ENCODE assay signal across 25 cellular contexts in the genomic region with DNA sequence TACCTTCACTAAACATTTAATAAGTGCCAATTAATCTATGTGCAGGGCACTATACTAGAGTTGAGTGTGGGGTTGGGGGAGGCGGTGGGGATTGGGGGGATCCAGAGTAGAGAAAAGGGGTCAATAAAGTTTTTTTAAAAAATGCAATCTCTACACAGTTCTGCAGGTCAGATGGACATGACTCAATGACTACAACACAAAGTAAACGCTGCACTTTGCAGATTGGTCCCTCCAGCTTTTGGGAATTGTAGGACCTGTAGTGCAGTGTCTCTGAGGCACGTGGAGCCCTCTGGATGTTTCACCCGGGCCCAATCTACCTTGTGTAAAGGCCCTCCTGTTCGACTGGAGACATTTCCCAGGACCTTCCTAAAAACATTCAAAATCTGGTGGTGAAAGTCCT. TPM values are rescaled to one million over a fixed set of nuclear protein-coding genes. Genes with fewer than 3 reads are reported as not detected.
"Had no signal": no experiment of that assay in that cellular context is flagged by ENCODE, and none has a peak within 500 bp of the region (broad histone marks: within the 10 kb centered on the region; RNA-seq: fewer than 3 reads in every experiment).

No MANE protein-coding gene starts in this region.

- H3K4me1 ChIP-seq: uterus had no signal

- FAIRE-seq: endometrium, frontal cortex, islet of Langerhans had no signal

- H3K27me3 Mint-ChIP-seq: progenitor cell of endocrine pancreas had no signal

- H3K27me3 ChIP-seq: dorsolateral prefrontal cortex, heart left ventricle, ovary, suprapubic skin, thyroid gland, upper lobe of left lung, uterus had no signal

- H3K9me3 Mint-ChIP-seq: mesothelial cell of epicardium; natural killer cell; neural crest cell; stimulated activated effector memory CD8-positive, alpha-beta T cell treated with anti-CD3 and anti-CD28 coated beads, Interleukin-12 subunit alpha, Interleukin-12 subunit beta, amount 100 ng/mL, for 72 hours had no signal

- H3K36me3 Mint-ChIP-seq: mesothelial cell of epicardium; natural killer cell; stimulated activated effector memory CD8-positive, alpha-beta T cell treated with anti-CD3 and anti-CD28 coated beads, Interleukin-12 subunit alpha, Interleukin-12 subunit beta, amount 100 ng/mL, for 72 hours had no signal

- H3K9me3 ChIP-seq: heart left ventricle, ovary, suprapubic skin, thyroid gland, upper lobe of left lung, uterus had no signal

- H3K4me3 Mint-ChIP-seq: mesothelial cell of epicardium; natural killer cell; neural crest cell; stimulated activated effector memory CD8-positive, alpha-beta T cell treated with anti-CD3 and anti-CD28 coated beads, Interleukin-12 subunit alpha, Interleukin-12 subunit beta, amount 100 ng/mL, for 72 hours had no signal

- H3K4me3 ChIP-seq: dorsolateral prefrontal cortex, heart left ventricle, ovary, suprapubic skin, thyroid gland, upper lobe of left lung, uterus had no signal

- ATAC-seq: esophagus mucosa; heart left ventricle; left lobe of liver; natural killer cell; right cardiac atrium; stimulated activated effector memory CD8-positive, alpha-beta T cell treated with anti-CD3 and anti-CD28 coated beads, Interleukin-12 subunit alpha, Interleukin-12 subunit beta, amount 100 ng/mL, for 72 hours; stimulated activated naive CD8-positive, alpha-beta T cell treated with anti-CD3 and anti-CD28 coated beads, Interleukin-15, Interleukin-2, amounts not matched to agents 100 U/mL and 50 U/mL, for 24 hours had no signal

- H3K4me1 Mint-ChIP-seq: natural killer cell; stimulated activated effector memory CD8-positive, alpha-beta T cell treated with anti-CD3 and anti-CD28 coated beads, Interleukin-12 subunit alpha, Interleukin-12 subunit beta, amount 100 ng/mL, for 72 hours had no signal

- H3K27ac ChIP-seq: heart left ventricle, ovary, suprapubic skin, thyroid gland, upper lobe of left lung, uterus had no signal

- H3K36me3 ChIP-seq: heart left ventricle, ovary, suprapubic skin, thyroid gland, upper lobe of left lung, uterus had no signal

- DNase-seq: cortex of kidney; dorsolateral prefrontal cortex; effector CD8-positive, alpha-beta T cell; heart left ventricle; hypothalamus; natural killer cell; nucleus accumbens; ovary; right cardiac atrium; stimulated activated CD4-positive, alpha-beta T cell treated with anti-CD3 and anti-CD28 coated beads, Interleukin-4, amount 100 ng/mL, for 1 hour; stimulated activated CD8-positive, alpha-beta memory T cell treated with anti-CD3 and anti-CD28 coated beads, Interleukin-4, amount 100 ng/mL, for 48 hours; stimulated activated naive CD8-positive, alpha-beta T cell treated with anti-CD3 and anti-CD28 coated beads, Interleukin-15, Interleukin-2, amounts not matched to agents 100 U/mL and 50 U/mL, for 24 hours; thyroid gland; upper lobe of left lung; uterus had no signal

- H3K27ac Mint-ChIP-seq: mesothelial cell of epicardium; natural killer cell; stimulated activated effector memory CD8-positive, alpha-beta T cell treated with anti-CD3 and anti-CD28 coated beads, Interleukin-12 subunit alpha, Interleukin-12 subunit beta, amount 100 ng/mL, for 72 hours had no signal

RNA-seq across cellular contexts. Expression of a gene that starts 43.5 kb away (rescaled TPM):
- total RNA-seq: natural killer cell had no signal
